8 cellular contexts compared by ENCODE assay signal in the genomic region with DNA sequence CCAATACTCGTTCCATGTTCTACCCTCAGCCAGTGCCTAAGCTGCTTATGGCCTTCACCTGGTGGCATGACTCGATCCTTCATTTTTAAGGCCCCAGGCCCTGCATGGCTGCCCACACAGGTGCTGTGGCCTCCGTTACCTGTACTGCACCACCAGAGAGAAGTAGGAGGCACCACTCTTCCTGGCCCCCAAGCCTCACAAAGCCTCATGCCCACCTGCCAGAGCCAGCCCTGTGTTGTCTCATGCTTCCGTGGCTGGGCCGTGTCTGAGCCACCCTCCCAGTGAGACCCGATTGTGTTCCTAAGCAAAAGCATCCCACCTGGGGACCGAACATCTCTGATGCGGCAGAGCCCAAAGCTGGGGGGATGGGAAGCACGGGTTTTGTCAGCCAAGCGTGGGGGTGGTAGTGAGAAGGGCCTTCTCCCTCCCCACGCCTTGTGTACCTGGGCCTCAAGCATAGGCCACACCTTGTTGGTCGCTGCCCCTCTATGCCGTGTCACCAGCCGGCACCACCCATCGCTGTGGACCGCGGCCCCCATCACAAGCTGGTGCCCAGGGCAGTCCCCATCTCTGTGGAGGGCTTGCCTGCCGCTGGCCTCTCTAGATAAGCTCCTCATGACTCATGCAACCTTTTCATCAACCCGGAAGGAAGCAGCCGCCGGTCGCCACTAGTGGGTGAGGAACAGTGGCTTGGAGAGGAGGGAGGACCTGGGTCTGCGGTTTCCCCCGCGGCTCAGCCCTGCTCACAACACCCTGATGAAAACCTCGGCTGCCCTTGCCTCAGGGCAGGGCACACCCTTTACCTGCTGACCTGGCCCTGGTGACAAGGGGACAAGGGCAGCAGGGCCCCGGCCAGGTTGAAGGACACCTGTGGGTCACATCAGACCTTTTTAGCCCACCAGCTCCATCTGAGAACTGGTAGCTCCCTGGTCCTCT. TPM values are rescaled to one million over a fixed set of nuclear protein-coding genes. Genes with fewer than 3 reads are reported as not detected.
DNase-seq lines count a peak whose midpoint lies in the region; ATAC-seq and TF ChIP-seq lines count a peak whose summit lies in the region.

No MANE protein-coding gene starts in this region.

- in situ Hi-C loops in gastrocnemius medialis (cut with MboI; ENCODE audit: low sequenced_read_pairs in 4 of 4): no loop called here

- H3K27me3 ChIP-seq in gastrocnemius medialis: no peaks in the 10 kb centered on the region

- ATAC-seq in GM19035 (IDR thresholded peaks at IDR 0.05; ENCODE audit: unreplicated experiment): peak; percentile 33
- peak; percentile 41 for ATAC-seq in HG03378 (IDR thresholded peaks at IDR 0.05; ENCODE audit: unreplicated experiment)
- ATAC-seq in Right ventricle myocardium superior (ENCODE audit: poor library complexity): peak; percentile 28
- ATAC-seq in gastrocnemius medialis: no peak

- H3K4me3 ChIP-seq in gastrocnemius medialis: peak overlapping the region in 3 of 4 donors; percentile 30 to 76 (median 39)

- intact Hi-C loops in Right ventricle myocardium superior (cut with DNase I) (no loop called here), gastrocnemius medialis (cut with DNase I; ENCODE audit: low total_unique reads) (loop anchor here (1.0 to 5.0 kb wide), 2 partner anchors 21 to 333 kb away; a partner anchor contains a TSS)

- no peaks in the 10 kb centered on the region for H3K9me3 ChIP-seq in gastrocnemius medialis

- no peaks in the 10 kb centered on the region for H3K36me3 ChIP-seq in gastrocnemius medialis

- H3K4me1 ChIP-seq in gastrocnemius medialis: peaks cover 45 to 48% of the 10 kb centered on the region in 2 donors

- peak overlapping the region; percentile 52 to 69 (median 63) for H3K27ac ChIP-seq in gastrocnemius medialis

- TF ChIP-seq POLR2A in gastrocnemius medialis (IDR thresholded peaks at IDR 0.05): no peak

- TF ChIP-seq CTCF in gastrocnemius medialis (IDR thresholded peaks at IDR 0.05 in 4 of 5, conservative IDR thresholded peaks at IDR 0.05 in 1 of 5): no peak

- DNase-seq in AML-193 (lab: John Stamatoyannopoulos, UW): peak; percentile 91 to 95
- DNase-seq in SIG-M5 (lab: John Stamatoyannopoulos, UW): peak; percentile 91
- peak; percentile 96 for DNase-seq in activated effector memory CD4-positive, alpha-beta T cell treated with anti-CD3 and anti-CD28 coated beads, Interleukin-2, amount 50 U/mL, for 16 hours
- peak; percentile 91 for DNase-seq in Right ventricle myocardium superior
- peak; percentile 26 to 60 for DNase-seq in gastrocnemius medialis
- no peak for DNase-seq in NCI-H510A treated with DMSO at 0.1 percent for 48 hours (lab: John Stamatoyannopoulos, UW)

RNA-seq across cellular contexts. Expression of a gene that starts 2.7 kb away (rescaled TPM):
- 89.5 TPM for total RNA-seq in Right ventricle myocardium superior
- 100 to 1,000 TPM in 2 of 4 donors, 10 to 100 TPM in 2; 31.9 to 124 (median 99.6) TPM for total RNA-seq in gastrocnemius medialis

RNA-seq across cellular contexts. Expression of a gene that starts 5.4 kb away (rescaled TPM):
- total RNA-seq in Right ventricle myocardium superior (11.5 TPM), gastrocnemius medialis (10 to 100 TPM in 3 of 4 donors, 1 to 10 TPM in 1; 7.6 to 18.3 (median 13.2) TPM)

RNA-seq across cellular contexts. Expression of a gene that starts 7.7 kb away (rescaled TPM):
- total RNA-seq in Right ventricle myocardium superior (5.6 TPM), gastrocnemius medialis (1 to 10 TPM; 3.3 to 9.0 (median 5.6) TPM)

RNA-seq across cellular contexts. Expression of a gene that starts 21.0 kb away (rescaled TPM):
- total RNA-seq in Right ventricle myocardium superior: 49.7 TPM
- total RNA-seq in gastrocnemius medialis: 10 to 100 TPM in 1 of 4 donors, 1 to 10 TPM in 3; 6.8 to 12.2 (median 7.5) TPM

RNA-seq across cellular contexts. Expression of a gene that starts 59.7 kb away (rescaled TPM):
- total RNA-seq in Right ventricle myocardium superior (2.0 TPM), gastrocnemius medialis (1 to 10 TPM in 1 of 4 donors, under 1 TPM in 3; 0.72 to 1.8 (median 0.87) TPM)

Comparison
In these comparisons a context has a peak if more than half of its experiments do, and no peak if none do; other contexts are left out.
1. ATAC-seq: peak in GM19035 (single experiment), HG03378 (single experiment) and Right ventricle myocardium superior (single experiment); none in gastrocnemius medialis (0 of 2).